ENCODE assay signal across 11 cellular contexts in genomic region chr6:168319279-168320051, GRCh38. TPM values are rescaled to one million over a fixed set of nuclear protein-coding genes. Genes with fewer than 3 reads are reported as not detected.
DNase-seq lines count a peak whose midpoint lies in the region; ATAC-seq and TF ChIP-seq lines count a peak whose summit lies in the region.
"Had no signal": no experiment of that assay in that cellular context is flagged by ENCODE, and none has a peak within 500 bp of the region (broad histone marks: within the 10 kb centered on the region; RNA-seq: fewer than 3 reads in every experiment).

Gene DACT2, minus strand, starts transcription at chr6:168319777. Its CDS starts 144 bp downstream, at chr6:168319633.

- ATAC-seq in aorta (ENCODE audit: low FRiP score) (peak; percentile 19), HG03139 (IDR thresholded peaks at IDR 0.05; ENCODE audit: unreplicated experiment) (no peak)
- ATAC-seq in activated CD8-positive, alpha-beta T cell treated with anti-CD3 and anti-CD28 coated beads for 36 hours = no peak

- no peaks in the 10 kb centered on the region for H3K9me3 ChIP-seq in breast epithelium
- peaks cover 3% of the 10 kb centered on the region for H3K9me3 ChIP-seq in mammary epithelial cell (replicated peaks; ENCODE audit: insufficient read depth, low read length)
- H3K9me3 ChIP-seq in left ventricle myocardium inferior (replicated peaks) = peaks cover 13% of the 10 kb centered on the region
- no peaks in the 10 kb centered on the region for H3K9me3 ChIP-seq in aorta (ENCODE audit: control insufficient read depth, low read length)

- no peaks in the 10 kb centered on the region for H3K79me2 ChIP-seq in mammary epithelial cell (ENCODE audit: insufficient read depth, low read length)

- no peak within 1 kb of the TSS for H3K9ac ChIP-seq in mammary epithelial cell (ENCODE audit: insufficient read depth, low read length)

- H3K4me3 Mint-ChIP-seq in nephron = peak within 1 kb of the TSS; percentile 87 to 89 (median 89)
- H3K4me3 Mint-ChIP-seq in activated CD8-positive, alpha-beta T cell treated with anti-CD3 and anti-CD28 coated beads for 36 hours = no peak within 1 kb of the TSS

- H3K36me3 Mint-ChIP-seq in nephron (ENCODE audit: low read depth) = peaks cover 7% of the 10 kb centered on the region
- H3K36me3 Mint-ChIP-seq in activated CD8-positive, alpha-beta T cell treated with anti-CD3 and anti-CD28 coated beads for 36 hours (ENCODE audit: low read depth) = no peaks in the 10 kb centered on the region

- peaks cover 16% of the 10 kb centered on the region for H3K27me3 Mint-ChIP-seq in nephron (ENCODE audit: low read depth)
- peaks cover 45% of the 10 kb centered on the region for H3K27me3 Mint-ChIP-seq in activated CD8-positive, alpha-beta T cell treated with anti-CD3 and anti-CD28 coated beads for 36 hours

- POLR2A ChIA-PET in activated CD8-positive, alpha-beta T cell treated with anti-CD3 and anti-CD28 coated beads for 36 hours (lab: Charles Lee) = no interaction called here

- no peak within 1 kb of the TSS for H2AFZ ChIP-seq in mammary epithelial cell (ENCODE audit: low read depth, low read length)

- dilution Hi-C loops in mammary epithelial cell (cut with HindIII; ENCODE audit: low sequenced_read_pairs) = no loop called here

- whole genome bisulfite sequencing in mammary epithelial cell (ENCODE audit: low coverage, missing lambda C conversion rate) = 13% methylated on average over 8 of the region's 89 CpGs
- 1 to 2% methylated on average over 62 to 89 of the region's 89 CpGs for WGBS in aorta, 2 donors

- H3K27me3 ChIP-seq in breast epithelium = peaks cover 0 to 29% of the 10 kb centered on the region in 2 donors
- H3K27me3 ChIP-seq in mammary epithelial cell (ENCODE audit: insufficient read depth, low read length) = no peaks in the 10 kb centered on the region
- H3K27me3 ChIP-seq in left ventricle myocardium inferior (ENCODE audit: low read depth) = peaks cover 83% of the 10 kb centered on the region
- peaks cover under 1 to 4% of the 10 kb centered on the region in 2 donors for H3K27me3 ChIP-seq in aorta (ENCODE audit: control insufficient read depth in 1 of 2, insufficient read depth in 2 of 2, low read length in 1 of 2)

- TF ChIP-seq POLR2A in breast epithelium (IDR thresholded peaks at IDR 0.05) = no peak

- peak within 1 kb of the TSS; percentile 42 to 66 (median 53) for H3K4me3 ChIP-seq in breast epithelium
- H3K4me3 ChIP-seq in mammary epithelial cell (replicated peaks in 1 of 3; ENCODE audit: insufficient read depth in 1 of 3, low read depth in 2 of 3, low read length in 3 of 3) = no peak within 1 kb of the TSS
- peak within 1 kb of the TSS; percentile 60 for H3K4me3 ChIP-seq in left ventricle myocardium inferior
- peak within 1 kb of the TSS in 1 of 2 donors; percentile 5 for H3K4me3 ChIP-seq in aorta (ENCODE audit: low read length in 2 of 2)
- H3K4me3 ChIP-seq: SK-N-MC had no signal

- CTCF ChIA-PET in mammary epithelial cell (lab: Charles Lee; ENCODE audit: low non-redundant PET) = no interaction called here
- CTCF ChIA-PET in activated CD8-positive, alpha-beta T cell treated with anti-CD3 and anti-CD28 coated beads for 36 hours (lab: Charles Lee) = no interaction called here

- TF ChIP-seq CTCF in breast epithelium (IDR thresholded peaks at IDR 0.05) (no peak), mammary epithelial cell (conservative IDR thresholded peaks at IDR 0.05 in 1 of 2, IDR thresholded peaks at IDR 0.05 in 1 of 2; ENCODE audit: extremely low read depth in 1 of 2, insufficient read depth in 1 of 2, low read depth in 1 of 2, low read length in 2 of 2) (no peak), left ventricle myocardium inferior (IDR thresholded peaks at IDR 0.05; ENCODE audit: borderline replicate concordance) (no peak), nephron (IDR thresholded peaks at IDR 0.05; ENCODE audit: unreplicated experiment in 3 of 3) (no peak)
- TF ChIP-seq CTCF in activated CD8-positive, alpha-beta T cell treated with anti-CD3 and anti-CD28 coated beads for 36 hours (IDR thresholded peaks at IDR 0.05) = no peak

- H4K20me1 ChIP-seq in mammary epithelial cell (ENCODE audit: insufficient read depth, low read length) = no peaks in the 10 kb centered on the region

- peaks cover 28% of the 10 kb centered on the region for H3K4me1 Mint-ChIP-seq in nephron
- no peaks in the 10 kb centered on the region for H3K4me1 Mint-ChIP-seq in activated CD8-positive, alpha-beta T cell treated with anti-CD3 and anti-CD28 coated beads for 36 hours (ENCODE audit: low read depth)

- H3K27ac ChIP-seq in breast epithelium = peak within 1 kb of the TSS; percentile 29 to 48
- H3K27ac ChIP-seq in mammary epithelial cell (ENCODE audit: insufficient read depth, low read depth, low read length) = no peak within 1 kb of the TSS
- H3K27ac ChIP-seq in left ventricle myocardium inferior (replicated peaks) = peak within 1 kb of the TSS; percentile 38
- H3K27ac ChIP-seq in aorta (ENCODE audit: low read depth in 1 of 2, low read length in 2 of 2) = no peak within 1 kb of the TSS
- H3K27ac ChIP-seq: SK-N-MC had no signal

- peak within 1 kb of the TSS; percentile 86 to 93 (median 90) for H3K27ac Mint-ChIP-seq in nephron
- no peak within 1 kb of the TSS for H3K27ac Mint-ChIP-seq in activated CD8-positive, alpha-beta T cell treated with anti-CD3 and anti-CD28 coated beads for 36 hours

- BruUV-seq in mammary epithelial cell (replicated peaks; lab: Mats Ljungman, UMichigan) = no TSS peak

- H3K4me1 ChIP-seq in breast epithelium = no peaks in the 10 kb centered on the region
- no peaks in the 10 kb centered on the region for H3K4me1 ChIP-seq in mammary epithelial cell (ENCODE audit: insufficient read depth, low read length)
- H3K4me1 ChIP-seq in left ventricle myocardium inferior = peaks cover 8% of the 10 kb centered on the region
- no peaks in the 10 kb centered on the region for H3K4me1 ChIP-seq in aorta (ENCODE audit: control insufficient read depth in 1 of 2, insufficient read depth in 2 of 2, low read length in 2 of 2)

- DNase-seq in breast epithelium (ENCODE audit: low spot score in 2 of 2) (no peak), mammary epithelial cell (no peak), left ventricle myocardium inferior (peak; percentile 13), aorta (no peak), SKM-1 treated with dmso at 0.1 percent for 144 hours (lab: John Stamatoyannopoulos, UW; ENCODE audit: unreplicated experiment) (no peak)
- DNase-seq in activated CD8-positive, alpha-beta T cell treated with anti-CD3 and anti-CD28 coated beads for 36 hours = no peak

- in situ Hi-C loops in mammary epithelial cell (cut with MboI; ENCODE audit: low sequenced_read_pairs in 2 of 2) = no loop called here

- H3K9me3 Mint-ChIP-seq in nephron = peaks cover 2% of the 10 kb centered on the region
- H3K9me3 Mint-ChIP-seq in activated CD8-positive, alpha-beta T cell treated with anti-CD3 and anti-CD28 coated beads for 36 hours = peaks cover 1% of the 10 kb centered on the region

- H3K36me3 ChIP-seq in breast epithelium (no peaks in the 10 kb centered on the region), mammary epithelial cell (ENCODE audit: insufficient read depth, low read length) (no peaks in the 10 kb centered on the region), left ventricle myocardium inferior (no peaks in the 10 kb centered on the region), aorta (ENCODE audit: control insufficient read depth in 1 of 2, insufficient read depth in 2 of 2, low read length in 1 of 2) (no peaks in the 10 kb centered on the region)

- intact Hi-C loops in breast epithelium (cut with DNase I; ENCODE audit: low total_unique reads) = no loop called here
- intact Hi-C loops in mammary epithelial cell (cut with micrococcal nuclease) = no loop called here
- intact Hi-C loops in left ventricle myocardium inferior (cut with micrococcal nuclease) = no loop called here
- intact Hi-C loops in aorta (cut with DNase I) = no loop called here
- intact Hi-C loops in activated CD8-positive, alpha-beta T cell treated with anti-CD3 and anti-CD28 coated beads for 36 hours (cut with micrococcal nuclease) = no loop called here

- no peak within 1 kb of the TSS for H3K4me2 ChIP-seq in mammary epithelial cell (ENCODE audit: insufficient read depth, low read depth, low read length)

RNA-seq across cellular contexts. Expression of gene DACT2, which starts in this region (rescaled TPM):
- 1 to 10 TPM in 1 of 3 donors, under 1 TPM in 1, not detected in 1; 0.32 to 1.0 TPM for total RNA-seq in breast epithelium
- total RNA-seq in mammary epithelial cell = 1 to 10 TPM in 1 of 2 donors, not detected in 1; 3.3 TPM
- polyA plus RNA-seq in mammary epithelial cell = not detected
- polyA minus RNA-seq in mammary epithelial cell = not detected
- total RNA-seq in left ventricle myocardium inferior = 2.3 TPM
- total RNA-seq in aorta = under 1 TPM in 1 of 2 donors, not detected in 1; 0.48 TPM
- polyA plus RNA-seq in aorta = under 1 TPM; 0.10 to 0.13 TPM
- not detected for total RNA-seq in activated CD8-positive, alpha-beta T cell treated with anti-CD3 and anti-CD28 coated beads for 36 hours
- total RNA-seq: NCI-H460 had no signal
- polyA plus RNA-seq: AG04450 had no signal

Comparison
In these comparisons a context has a peak if more than half of its experiments do, and no peak if none do; other contexts are left out.
1. H3K27ac ChIP-seq: peak in breast epithelium (2 of 2) and left ventricle myocardium inferior (single experiment); none in mammary epithelial cell (single experiment) and aorta (0 of 2).
2. H3K4me3 ChIP-seq: peak in breast epithelium (3 of 3) and left ventricle myocardium inferior (single experiment); none in mammary epithelial cell (0 of 3).
3. Peak in ATAC-seq in aorta; RNA of the gene not detected or under 1 TPM.